In genomic region chr21:42120056-42120903, GRCh38 we compare ENCODE assay signal across 11 cellular contexts. TPM values are rescaled to one million over a fixed set of nuclear protein-coding genes. Genes with fewer than 3 reads are reported as not detected.
DNase-seq lines count a peak whose midpoint lies in the region; ATAC-seq, FAIRE-seq and TF ChIP-seq lines count a peak whose summit lies in the region.
"Had no signal": no experiment of that assay in that cellular context is flagged by ENCODE, and none has a peak within 500 bp of the region (broad histone marks: within the 10 kb centered on the region; RNA-seq: fewer than 3 reads in every experiment).

No MANE protein-coding gene starts in this region.

- no peaks in the 10 kb centered on the region for H4K20me1 ChIP-seq in neural progenitor cell (ENCODE audit: low read depth)

- no peaks in the 10 kb centered on the region for H3K36me3 Mint-ChIP-seq in neural progenitor cell

- peaks cover 2% of the 10 kb centered on the region for H3K27me3 Mint-ChIP-seq in neural progenitor cell (ENCODE audit: insufficient read depth, low read depth)

- H3K27ac ChIP-seq in KOPT-K1 (ENCODE audit: low read depth, low read length, poor library complexity, severe bottlenecking) (peak overlapping the region; percentile 97), neural progenitor cell (no peak overlapping the region)
- H3K27ac ChIP-seq: parathyroid adenoma had no signal

- peaks cover 2% of the 10 kb centered on the region for H3K4me1 ChIP-seq in neural progenitor cell
- H3K4me1 ChIP-seq: parathyroid adenoma had no signal

- in situ Hi-C loops in G401 (cut with HindIII; ENCODE audit: low sequenced_read_pairs) = no loop called here

- no peak overlapping the region for H3K9ac ChIP-seq in neural progenitor cell
- H3K9ac ChIP-seq: parathyroid adenoma had no signal

- FAIRE-seq in islet of Langerhans (lab: Jason Lieb, UNC) = peak; percentile 99

- ATAC-seq in GM18520 (IDR thresholded peaks at IDR 0.05; ENCODE audit: unreplicated experiment) = no peak

- H3K9me3 ChIP-seq in KOPT-K1 (ENCODE audit: insufficient read depth, low read length, poor library complexity, severe bottlenecking) (no peaks in the 10 kb centered on the region), neural progenitor cell (ENCODE audit: low read depth) (no peaks in the 10 kb centered on the region)
- H3K9me3 ChIP-seq: breast epithelium had no signal

- H3K9me3 Mint-ChIP-seq in neural progenitor cell = no peaks in the 10 kb centered on the region

- H3K79me2 ChIP-seq in neural progenitor cell (ENCODE audit: low read depth) = no peaks in the 10 kb centered on the region
- H3K79me2 ChIP-seq: parathyroid adenoma had no signal

- no peaks in the 10 kb centered on the region for H3K36me3 ChIP-seq in KOPT-K1 (ENCODE audit: insufficient read depth, low read length)
- H3K36me3 ChIP-seq in neural progenitor cell = no peaks in the 10 kb centered on the region
- H3K36me3 ChIP-seq: breast epithelium had no signal

- H3K4me1 Mint-ChIP-seq in neural progenitor cell = peaks cover 12% of the 10 kb centered on the region

- H3K4me3 Mint-ChIP-seq in neural progenitor cell = no peak overlapping the region

- no peak overlapping the region for H2AFZ ChIP-seq in neural progenitor cell (replicated peaks)
- H2AFZ ChIP-seq: parathyroid adenoma had no signal

- no peak for TF ChIP-seq CTCF in neural progenitor cell (IDR thresholded peaks at IDR 0.05)

- H3K27ac Mint-ChIP-seq in neural progenitor cell = no peak overlapping the region

- H3K4me3 ChIP-seq in neural progenitor cell = no peak overlapping the region
- H3K4me3 ChIP-seq: breast epithelium had no signal

- H3F3A ChIP-seq in neural progenitor cell (ENCODE audit: low read depth) = no peaks in the 10 kb centered on the region

- DNase-seq in G401 (ENCODE audit: low spot score) (peak; percentile 44), NCI-H69 (lab: John Stamatoyannopoulos, UW) (peak; percentile 97), T-helper 2 cell (no peak), neural progenitor cell (ENCODE audit: low spot score) (no peak), AML-193 (lab: John Stamatoyannopoulos, UW) (no peak)
- DNase-seq: activated CD4-positive, alpha-beta T cell treated with anti-CD3 and anti-CD28 coated beads, Interleukin-2, amount 50 U/mL, for 4 hours had no signal

- H3K27me3 ChIP-seq in neural progenitor cell = peaks cover 13% of the 10 kb centered on the region

- no peak overlapping the region for H3K4me2 ChIP-seq in neural progenitor cell

RNA-seq across cellular contexts. Expression of gene UMODL1, which starts 49.2 kb away (rescaled TPM):
- not detected in 2 replicates for total RNA-seq in G401 (2014; rRNA removed; shearing (Covaris generic))
- 0.09 TPM in 1 of 2 replicates, not detected in the other for total RNA-seq in neural progenitor cell (ENCODE audit: low replicate concordance)
- total RNA-seq: breast epithelium had no signal

Comparison
In these comparisons a context has a peak if more than half of its experiments do, and no peak if none do; other contexts are left out.
1. DNase-seq: peak in G401 (single experiment) and NCI-H69 (single experiment); none in T-helper 2 cell (0 of 5), neural progenitor cell (single experiment) and AML-193 (0 of 2).